In genomic region chr13:40194204-40194806, GRCh38 we compare ENCODE assay signal across 16 cellular contexts.
DNase-seq lines count a peak whose midpoint lies in the region; ATAC-seq lines count a peak whose summit lies in the region.
"Had no signal": no experiment of that assay in that cellular context is flagged by ENCODE, and none has a peak within 500 bp of the region (broad histone marks: within the 10 kb centered on the region; RNA-seq: fewer than 3 reads in every experiment).

No MANE protein-coding gene starts in this region.

- no peak overlapping the region for H2AFZ ChIP-seq in mesenchymal stem cell (ENCODE audit: low read depth, low read length)
- H2AFZ ChIP-seq: PC-9 had no signal

- peaks cover 0 to 2% of the 10 kb centered on the region in 2 donors for H3K9me3 Mint-ChIP-seq in stimulated activated naive B cell treated with anti-CD40 and anti-IgM and Interleukin-4, amounts not matched to agents 10 μg/mL and 1 μg/mL and 100 μg/mL, for 72 hours
- H3K9me3 Mint-ChIP-seq: activated B cell treated with CpG ODN at 0.5 μM for 24 hours; activated naive CD4-positive, alpha-beta T cell treated with anti-CD3 and anti-CD28 coated beads, Interleukin-2, amount 50 U/mL, for 24 hours had no signal

- ATAC-seq in T-helper 17 cell (no peak), HG02571 (IDR thresholded peaks at IDR 0.05; ENCODE audit: unreplicated experiment) (no peak), GM18867 (IDR thresholded peaks at IDR 0.05; ENCODE audit: unreplicated experiment) (no peak)
- no peak for ATAC-seq in stimulated activated naive B cell treated with anti-CD40 and anti-IgM and Interleukin-4, amounts not matched to agents 10 μg/mL and 1 μg/mL and 100 μg/mL, for 72 hours (replicated peaks)

- no peak overlapping the region for H3K18ac ChIP-seq in mesenchymal stem cell (ENCODE audit: low read depth in 1 of 2, low read length in 2 of 2)

- no peak overlapping the region for H3K4me3 Mint-ChIP-seq in T-helper 17 cell
- H3K4me3 Mint-ChIP-seq in stimulated activated naive B cell treated with anti-CD40 and anti-IgM and Interleukin-4, amounts not matched to agents 10 μg/mL and 1 μg/mL and 100 μg/mL, for 72 hours, result no peak overlapping the region
- H3K4me3 Mint-ChIP-seq: activated B cell treated with CpG ODN at 0.5 μM for 24 hours; activated naive CD4-positive, alpha-beta T cell treated with anti-CD3 and anti-CD28 coated beads, Interleukin-2, amount 50 U/mL, for 24 hours had no signal

- H2BK5ac ChIP-seq in mesenchymal stem cell (ENCODE audit: low read depth, low read length, poor library complexity, severe bottlenecking), result no peak overlapping the region

- no peaks in the 10 kb centered on the region for H3K9me3 ChIP-seq in T-helper 17 cell (ENCODE audit: control insufficient read depth, low read length, poor library complexity, severe bottlenecking)
- H3K9me3 ChIP-seq in esophagus (ENCODE audit: control insufficient read depth in 2 of 2, insufficient read depth in 1 of 2, low read depth in 1 of 2, low read length in 1 of 2), result no peaks in the 10 kb centered on the region
- H3K9me3 ChIP-seq in mesenchymal stem cell (ENCODE audit: control insufficient read depth, low read length), result no peaks in the 10 kb centered on the region
- H3K9me3 ChIP-seq: BE2C, HAP-1 had no signal

- H2BK120ac ChIP-seq in mesenchymal stem cell (ENCODE audit: low read depth, low read length), result no peak overlapping the region

- H3K4ac ChIP-seq in mesenchymal stem cell (ENCODE audit: low read depth in 1 of 2, low read length in 2 of 2), result no peak overlapping the region

- H2AK5ac ChIP-seq in mesenchymal stem cell (ENCODE audit: low read length, severe bottlenecking), result no peak overlapping the region

- H3K27ac ChIP-seq in esophagus (ENCODE audit: low read depth in 2 of 2, low read length in 1 of 2) (peak overlapping the region; percentile 65 to 75), mesenchymal stem cell (ENCODE audit: low read length, poor library complexity, severe bottlenecking) (no peak overlapping the region)
- H3K27ac ChIP-seq: PC-9 had no signal

- no peaks in the 10 kb centered on the region for H3K36me3 ChIP-seq in esophagus (ENCODE audit: control insufficient read depth in 2 of 2, insufficient read depth in 2 of 2, low read length in 1 of 2)
- H3K36me3 ChIP-seq in mesenchymal stem cell (ENCODE audit: control insufficient read depth in 1 of 2, insufficient read depth in 2 of 2, low read depth in 1 of 2, low read length in 2 of 2), result no peaks in the 10 kb centered on the region
- H3K36me3 ChIP-seq: BE2C, HAP-1 had no signal

- peak overlapping the region; percentile 87 for H3K27ac Mint-ChIP-seq in T-helper 17 cell
- peak overlapping the region; percentile 53 for H3K27ac Mint-ChIP-seq in stimulated activated naive B cell treated with anti-CD40 and anti-IgM and Interleukin-4, amounts not matched to agents 10 μg/mL and 1 μg/mL and 100 μg/mL, for 72 hours
- H3K27ac Mint-ChIP-seq: activated B cell treated with CpG ODN at 0.5 μM for 24 hours; activated naive CD4-positive, alpha-beta T cell treated with anti-CD3 and anti-CD28 coated beads, Interleukin-2, amount 50 U/mL, for 24 hours had no signal

- H4K8ac ChIP-seq in mesenchymal stem cell (ENCODE audit: low read length), result no peak overlapping the region

- no peak overlapping the region for H2BK15ac ChIP-seq in mesenchymal stem cell (ENCODE audit: low read depth, poor library complexity, severe bottlenecking)

- H3K4me1 ChIP-seq in esophagus (ENCODE audit: control insufficient read depth in 2 of 2, insufficient read depth in 2 of 2, low read length in 1 of 2) (peaks cover 9 to 11% of the 10 kb centered on the region in 2 donors), mesenchymal stem cell (ENCODE audit: control insufficient read depth, insufficient read depth, low read depth, low read length) (peaks cover 9% of the 10 kb centered on the region)
- H3K4me1 ChIP-seq: BE2C had no signal

- peak overlapping the region; percentile 86 for H3K9ac ChIP-seq in mesenchymal stem cell (ENCODE audit: low read length)

- no peaks in the 10 kb centered on the region for H3K79me1 ChIP-seq in mesenchymal stem cell (replicated peaks; ENCODE audit: low read length, poor library complexity, severe bottlenecking)

- H3K4me2 ChIP-seq in mesenchymal stem cell (ENCODE audit: low read length, poor library complexity, severe bottlenecking), result no peak overlapping the region
- H3K4me2 ChIP-seq: PC-9 had no signal

- H4K91ac ChIP-seq in mesenchymal stem cell (ENCODE audit: low read length), result no peak overlapping the region

- no peak overlapping the region for H2BK12ac ChIP-seq in mesenchymal stem cell (ENCODE audit: low read length in 2 of 2)

- H3K27me3 ChIP-seq in esophagus (ENCODE audit: control insufficient read depth in 1 of 2, insufficient read depth in 2 of 2, low read length in 2 of 2) (no peaks in the 10 kb centered on the region), mesenchymal stem cell (ENCODE audit: control insufficient read depth in 1 of 2, insufficient read depth in 1 of 2, low read length in 2 of 2) (no peaks in the 10 kb centered on the region)
- H3K27me3 ChIP-seq: BE2C had no signal

- DNase-seq in T-helper 17 cell, result no peak
- DNase-seq in mesenchymal stem cell, result no peak
- DNase-seq in stimulated activated naive B cell treated with anti-CD40 and anti-IgM and Interleukin-4, amounts not matched to agents 10 μg/mL and 1 μg/mL and 100 μg/mL, for 72 hours, result no peak
- DNase-seq in activated CD4-positive, alpha-beta T cell treated with anti-CD3 and anti-CD28 coated beads, Interleukin-2, amount 50 U/mL, for 1 hour, result no peak
- DNase-seq in stimulated activated CD4-positive, alpha-beta T cell treated with anti-CD3 and anti-CD28 coated beads, Interleukin-4, amount 100 ng/mL, for 4 hours, result no peak
- DNase-seq: activated B cell treated with CpG ODN at 0.5 μM for 24 hours; activated CD8-positive, alpha-beta memory T cell treated with anti-CD3 and anti-CD28 coated beads, Interleukin-2, amount 50 U/mL, for 4 hours; BE2C; NCI-H2227 treated with DMSO at 0.1 percent for 48 hours; PC-9; stimulated activated CD4-positive, alpha-beta T cell treated with anti-CD3 and anti-CD28 coated beads, Interleukin-12 subunit alpha, Interleukin-12 subunit beta, amount 100 ng/mL, for 4 hours had no signal

- H3K27me3 Mint-ChIP-seq in T-helper 17 cell, result no peaks in the 10 kb centered on the region
- no peaks in the 10 kb centered on the region for H3K27me3 Mint-ChIP-seq in stimulated activated naive B cell treated with anti-CD40 and anti-IgM and Interleukin-4, amounts not matched to agents 10 μg/mL and 1 μg/mL and 100 μg/mL, for 72 hours
- H3K27me3 Mint-ChIP-seq: activated B cell treated with CpG ODN at 0.5 μM for 24 hours; activated naive CD4-positive, alpha-beta T cell treated with anti-CD3 and anti-CD28 coated beads, Interleukin-2, amount 50 U/mL, for 24 hours had no signal

- H3K4me3 ChIP-seq in esophagus (ENCODE audit: low read depth in 1 of 2, low read length in 2 of 2), result no peak overlapping the region
- H3K4me3 ChIP-seq in mesenchymal stem cell (ENCODE audit: insufficient read depth in 1 of 2, low read depth in 1 of 2, low read length in 2 of 2), result peak overlapping the region in 1 of 2 experiments; percentile 56
- H3K4me3 ChIP-seq: HAP-1, PC-9 had no signal

- peaks cover 25% of the 10 kb centered on the region for H3K4me1 Mint-ChIP-seq in T-helper 17 cell
- peaks cover 8 to 25% of the 10 kb centered on the region in 2 donors for H3K4me1 Mint-ChIP-seq in stimulated activated naive B cell treated with anti-CD40 and anti-IgM and Interleukin-4, amounts not matched to agents 10 μg/mL and 1 μg/mL and 100 μg/mL, for 72 hours

- H3K36me3 Mint-ChIP-seq in T-helper 17 cell (ENCODE audit: low read depth), result no peaks in the 10 kb centered on the region
- H3K36me3 Mint-ChIP-seq in stimulated activated naive B cell treated with anti-CD40 and anti-IgM and Interleukin-4, amounts not matched to agents 10 μg/mL and 1 μg/mL and 100 μg/mL, for 72 hours, result no peaks in the 10 kb centered on the region
- H3K36me3 Mint-ChIP-seq: activated naive CD4-positive, alpha-beta T cell treated with anti-CD3 and anti-CD28 coated beads, Interleukin-2, amount 50 U/mL, for 24 hours had no signal

- H3K14ac ChIP-seq in mesenchymal stem cell (ENCODE audit: low read length in 2 of 2), result no peak overlapping the region

- 57 to 64% methylated on average over 9 of the region's 9 CpGs for WGBS in esophagus, 2 donors
- 75% methylated on average over 5 of the region's 9 CpGs for WGBS in mesenchymal stem cell

- H3K23ac ChIP-seq in mesenchymal stem cell (ENCODE audit: low read length in 2 of 2), result no peak overlapping the region
